1 cellular context compared by ENCODE assay signal in the genomic region with DNA sequence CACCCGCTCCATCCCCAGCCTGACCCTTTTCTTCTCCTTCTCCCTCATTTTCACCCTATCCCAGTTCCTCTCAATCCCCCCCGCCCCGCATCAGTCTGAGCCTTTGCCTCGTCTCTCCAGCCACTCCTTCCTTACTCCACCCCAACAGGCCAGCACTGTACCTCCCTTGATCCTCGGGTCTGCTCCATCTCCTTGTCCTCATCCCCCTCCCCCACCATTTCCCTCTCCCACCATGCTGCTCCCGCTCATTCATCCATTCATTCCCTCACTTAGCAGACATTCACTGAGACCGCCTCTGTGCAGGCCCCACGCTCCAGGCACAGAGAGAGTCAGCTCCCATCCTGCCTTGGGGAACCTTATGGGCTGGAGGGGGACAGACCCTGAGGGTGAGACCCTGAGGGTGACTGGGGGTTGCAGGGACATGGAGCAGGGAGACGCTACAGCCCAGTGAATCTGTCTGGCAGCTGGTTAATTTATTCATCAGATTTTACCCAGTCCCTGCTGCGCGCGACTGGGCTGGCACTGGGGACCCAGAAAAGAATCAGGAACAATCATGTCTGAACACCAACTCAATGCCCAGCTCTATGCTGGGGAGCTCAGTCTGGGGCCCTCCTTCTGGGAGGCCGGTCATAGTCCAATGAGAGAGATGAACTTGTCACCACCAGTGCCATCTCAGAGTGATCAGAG.
TF ChIP-seq lines count a peak whose summit lies in the region.

No MANE protein-coding gene starts in this region.

TF ChIP-seq in endothelial cell of umbilical vein, 7 proteins besides CTCF, POLR2A, EP300 and RAD21:
- TF ChIP-seq MYC (IDR thresholded peaks at IDR 0.05; ENCODE audit: low read depth, low read length) (no peak), FOS (IDR thresholded peaks at IDR 0.05; ENCODE audit: borderline replicate concordance, insufficient read depth, low read length) (no peak), JUN (IDR thresholded peaks at IDR 0.05; ENCODE audit: borderline replicate concordance, insufficient read depth, insufficient read length, low read depth) (no peak), GATA2 (IDR thresholded peaks at IDR 0.05; ENCODE audit: insufficient read depth, insufficient read length, low read depth, low read length) (no peak), EZH2 (IDR thresholded peaks at IDR 0.05; ENCODE audit: borderline replicate concordance, low read depth, low read length, severe bottlenecking) (no peak), POLR2AphosphoS5 (IDR thresholded peaks at IDR 0.05; ENCODE audit: insufficient read depth, low read depth, low read length) (no peak)
- TF ChIP-seq, protein P1, sequence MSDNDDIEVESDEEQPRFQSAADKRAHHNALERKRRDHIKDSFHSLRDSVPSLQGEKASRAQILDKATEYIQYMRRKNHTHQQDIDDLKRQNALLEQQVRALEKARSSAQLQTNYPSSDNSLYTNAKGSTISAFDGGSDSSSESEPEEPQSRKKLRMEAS (IDR thresholded peaks at IDR 0.05; ENCODE audit: insufficient read depth, insufficient read length): no peak
TF ChIP-seq in endothelial cell of umbilical vein: peak in this region for 0.
